In genomic region chr16:1312459-1312801, GRCh38 we compare ENCODE assay signal across 1 cellular context.
TF ChIP-seq lines count a peak whose summit lies in the region.

No MANE protein-coding gene starts in this region.

TF ChIP-seq in WTC11, 78 proteins besides CTCF, POLR2A, EP300 and RAD21 (continued from another document):
- TF ChIP-seq STAT6 (CRISPR knock-in tag; conservative IDR thresholded peaks at IDR 0.05; ENCODE audit: low read depth) (no peak), ZNF423 (CRISPR knock-in tag; IDR thresholded peaks at IDR 0.05) (no peak), ATF2 (CRISPR knock-in tag; IDR thresholded peaks at IDR 0.05; ENCODE audit: borderline replicate concordance, low read depth) (no peak), ZNF425 (CRISPR knock-in tag; conservative IDR thresholded peaks at IDR 0.05) (no peak), PRDM15 (CRISPR knock-in tag; IDR thresholded peaks at IDR 0.05) (no peak), ESRRA (CRISPR knock-in tag; IDR thresholded peaks at IDR 0.05; ENCODE audit: borderline replicate concordance) (no peak), MLX (CRISPR knock-in tag; IDR thresholded peaks at IDR 0.05) (no peak)
